In the genomic region with DNA sequence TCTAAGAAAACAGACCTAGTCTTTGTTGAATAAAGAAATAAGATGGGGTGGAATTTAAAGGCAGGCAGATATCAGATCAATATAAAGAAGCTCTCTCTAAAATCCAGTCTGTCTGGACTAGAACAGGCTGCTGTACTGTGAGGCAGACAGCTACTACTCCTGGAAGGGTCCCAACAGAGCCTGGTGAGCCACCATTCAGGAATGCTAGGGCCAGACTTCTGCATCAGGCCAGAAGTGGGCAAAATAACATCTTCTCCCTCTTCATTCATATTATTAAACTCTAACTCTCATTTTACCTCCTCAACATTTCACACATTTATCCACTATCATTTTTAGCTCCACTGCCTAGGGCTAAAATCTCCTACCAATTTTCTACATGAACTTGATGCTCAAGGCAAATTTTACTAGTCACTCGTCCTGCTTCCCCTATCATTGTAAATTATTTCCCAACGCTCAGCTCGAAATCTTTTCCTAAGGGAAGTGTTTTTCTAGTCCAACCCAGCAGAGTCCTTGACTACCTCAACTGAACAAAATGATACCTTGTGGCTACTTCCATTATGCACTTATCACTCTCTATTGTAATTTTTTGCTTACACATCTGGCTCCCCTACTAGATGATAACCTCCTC, we compare ENCODE assay signal across 12 cellular contexts. TPM values are rescaled to one million over a fixed set of nuclear protein-coding genes. Genes with fewer than 3 reads are reported as not detected.
A peak's percentile ranks its signal among the peaks of the same experiment; 100 is the strongest.
DNase-seq lines count a peak whose midpoint lies in the region; ATAC-seq, FAIRE-seq and TF ChIP-seq lines count a peak whose summit lies in the region.
"Had no signal": no experiment of that assay in that cellular context is flagged by ENCODE, and none has a peak within 500 bp of the region (broad histone marks: within the 10 kb centered on the region; RNA-seq: fewer than 3 reads in every experiment).

No MANE protein-coding gene starts in this region.

- intact Hi-C loops in endothelial cell of umbilical vein (cut with micrococcal nuclease) = no loop called here

- H2BK15ac ChIP-seq in mesenchymal stem cell (ENCODE audit: low read depth, poor library complexity, severe bottlenecking) = no peak overlapping the region

- H3K9me3 ChIP-seq in endothelial cell of umbilical vein (replicated peaks; ENCODE audit: control insufficient read depth, insufficient read depth, low read length) (no peaks in the 10 kb centered on the region), mesenchymal stem cell (ENCODE audit: control insufficient read depth, low read length) (no peaks in the 10 kb centered on the region)

- dilution Hi-C loops in endothelial cell of umbilical vein (cut with MboI; ENCODE audit: extremely low pct_ligation_motif_present, low sequenced_read_pairs) = no loop called here

- TF ChIP-seq POLR2A in endothelial cell of umbilical vein (IDR thresholded peaks at IDR 0.05; ENCODE audit: low read depth, low read length) = no peak

- H3K27me3 ChIP-seq in endothelial cell of umbilical vein (ENCODE audit: control insufficient read depth in 2 of 2, insufficient read depth in 2 of 2, low read length in 2 of 2) (no peaks in the 10 kb centered on the region), mesenchymal stem cell (ENCODE audit: control insufficient read depth in 1 of 2, insufficient read depth in 1 of 2, low read length in 2 of 2) (no peaks in the 10 kb centered on the region)

- H3K4me3 ChIP-seq in endothelial cell of umbilical vein (replicated peaks in 1 of 3; ENCODE audit: insufficient read depth in 1 of 3, low read depth in 1 of 3, low read length in 3 of 3) (no peak overlapping the region), mesenchymal stem cell (ENCODE audit: insufficient read depth in 1 of 2, low read depth in 1 of 2, low read length in 2 of 2) (no peak overlapping the region)

- no peak overlapping the region for H3K14ac ChIP-seq in mesenchymal stem cell (ENCODE audit: low read length in 2 of 2)

- no peak overlapping the region for H2AFZ ChIP-seq in endothelial cell of umbilical vein (ENCODE audit: low read depth, low read length)
- H2AFZ ChIP-seq in mesenchymal stem cell (ENCODE audit: low read depth, low read length) = no peak overlapping the region

- H3K9ac ChIP-seq in endothelial cell of umbilical vein (replicated peaks; ENCODE audit: extremely low read depth, insufficient read depth, low read length) = no peak overlapping the region
- peak overlapping the region; percentile 35 for H3K9ac ChIP-seq in mesenchymal stem cell (ENCODE audit: low read length)

- CTCF ChIA-PET in endothelial cell of umbilical vein (lab: Charles Lee) = interaction anchor here (0.8 to 1.8 kb wide), 7 partner anchors 13 to 55 kb away, joined by 3 to 6 read pairs (median 3); no protein-coding TSS in a partner anchor

- no peaks in the 10 kb centered on the region for H3K79me1 ChIP-seq in mesenchymal stem cell (replicated peaks; ENCODE audit: low read length, poor library complexity, severe bottlenecking)

- no peaks in the 10 kb centered on the region for H4K20me1 ChIP-seq in endothelial cell of umbilical vein (replicated peaks; ENCODE audit: control insufficient read depth, extremely low read depth, insufficient read depth, low read length)

- in situ Hi-C loops in ACHN (cut with HindIII; ENCODE audit: low pct_ligation_motif_present, low pct_unique_long_range_greater_than_20kb, low sequenced_read_pairs) = no loop called here

- no peak for TF ChIP-seq CTCF in endothelial cell of umbilical vein (IDR thresholded peaks at IDR 0.05; ENCODE audit: extremely low read depth in 1 of 2, insufficient read depth in 1 of 2, low read depth in 1 of 2, low read length in 2 of 2)

- no peaks in the 10 kb centered on the region for H3K9me1 ChIP-seq in endothelial cell of umbilical vein (replicated peaks; ENCODE audit: control insufficient read depth, extremely low read depth, insufficient read depth, low read length)

- no peak overlapping the region for H3K27ac ChIP-seq in endothelial cell of umbilical vein (ENCODE audit: insufficient read depth, low read depth, low read length)
- peak overlapping the region; percentile 91 for H3K27ac ChIP-seq in mesenchymal stem cell (ENCODE audit: low read length, poor library complexity, severe bottlenecking)

- H4K8ac ChIP-seq in mesenchymal stem cell (ENCODE audit: low read length) = no peak overlapping the region

- H2BK5ac ChIP-seq in mesenchymal stem cell (ENCODE audit: low read depth, low read length, poor library complexity, severe bottlenecking) = peak overlapping the region; percentile 31

- H3K36me3 ChIP-seq in endothelial cell of umbilical vein (ENCODE audit: control insufficient read depth in 2 of 2, extremely low read depth in 1 of 2, insufficient read depth in 2 of 2, low read length in 2 of 2) (no peaks in the 10 kb centered on the region), mesenchymal stem cell (ENCODE audit: control insufficient read depth in 1 of 2, insufficient read depth in 2 of 2, low read depth in 1 of 2, low read length in 2 of 2) (no peaks in the 10 kb centered on the region)

- H2AK5ac ChIP-seq in mesenchymal stem cell (ENCODE audit: low read length, severe bottlenecking) = peak overlapping the region; percentile 92

- H3K4me1 ChIP-seq in endothelial cell of umbilical vein (ENCODE audit: control insufficient read depth, extremely low read depth, insufficient read depth, low read length) (peaks cover 14% of the 10 kb centered on the region), mesenchymal stem cell (ENCODE audit: control insufficient read depth, insufficient read depth, low read depth, low read length) (peaks cover 7% of the 10 kb centered on the region)

- no peak overlapping the region for H2BK12ac ChIP-seq in mesenchymal stem cell (ENCODE audit: low read length in 2 of 2)

- no peak overlapping the region for H3K4ac ChIP-seq in mesenchymal stem cell (ENCODE audit: low read depth in 1 of 2, low read length in 2 of 2)

- peak overlapping the region; percentile 49 for H2BK120ac ChIP-seq in mesenchymal stem cell (ENCODE audit: low read depth, low read length)

- ATAC-seq in GM18502 (IDR thresholded peaks at IDR 0.05; ENCODE audit: poor library complexity, unreplicated experiment) = no peak
- ATAC-seq: activated naive CD4-positive, alpha-beta T cell treated with anti-CD3 and anti-CD28 coated beads, Interleukin-2, amount 50 U/mL, for 72 hours; WTC11 had no signal

- peak; percentile 72 for FAIRE-seq in endothelial cell of umbilical vein (lab: Jason Lieb, UNC)
- FAIRE-seq: frontal cortex had no signal

- 71% methylated on average over 3 of the region's 3 CpGs for WGBS in mesenchymal stem cell

- H3K23ac ChIP-seq in mesenchymal stem cell (ENCODE audit: low read length in 2 of 2) = no peak overlapping the region

- BruUV-seq in endothelial cell of umbilical vein (replicated peaks; lab: Mats Ljungman, UMichigan) = no TSS peak

- H4K91ac ChIP-seq in mesenchymal stem cell (ENCODE audit: low read length) = no peak overlapping the region

- no peaks in the 10 kb centered on the region for H3K79me2 ChIP-seq in endothelial cell of umbilical vein (ENCODE audit: control insufficient read depth, insufficient read depth, low read length)

- no peak overlapping the region for H3K18ac ChIP-seq in mesenchymal stem cell (ENCODE audit: low read depth in 1 of 2, low read length in 2 of 2)

- POLR2A ChIA-PET in endothelial cell of umbilical vein (lab: Charles Lee) = interaction anchor here (1.0 kb wide), 1 partner anchor 12 kb away, joined by 3 read pairs; no protein-coding TSS in a partner anchor

- H3K4me2 ChIP-seq in endothelial cell of umbilical vein (ENCODE audit: insufficient read depth, low read length) (peak overlapping the region; percentile 33), mesenchymal stem cell (ENCODE audit: low read length, poor library complexity, severe bottlenecking) (no peak overlapping the region)

- DNase-seq in ACHN = peak; percentile 91
- DNase-seq in NCI-H226 = peak; percentile 87
- peak; percentile 75 for DNase-seq in endothelial cell of umbilical vein (ENCODE audit: low read depth, low spot score)
- DNase-seq in mesenchymal stem cell = peak; percentile 84
- no peak for DNase-seq in NCI-H1048 (lab: John Stamatoyannopoulos, UW)
- no peak for DNase-seq in middle frontal gyrus (ENCODE audit: extremely low spot score, low spot score)
- DNase-seq in anterior cingulate cortex (lab: John Stamatoyannopoulos, UW) = no peak
- DNase-seq: naive B cell had no signal

TF ChIP-seq in endothelial cell of umbilical vein, 7 proteins besides CTCF, POLR2A, EP300 and RAD21:
- TF ChIP-seq FOS (IDR thresholded peaks at IDR 0.05; ENCODE audit: borderline replicate concordance, insufficient read depth, low read length) (peak; percentile 42), JUN (IDR thresholded peaks at IDR 0.05; ENCODE audit: borderline replicate concordance, insufficient read depth, insufficient read length, low read depth) (no peak)

RNA-seq across cellular contexts. Expression of a gene that starts 45.2 kb away (rescaled TPM):
- total RNA-seq in endothelial cell of umbilical vein = 181 and 183 TPM in 2 replicates
- polyA plus RNA-seq in endothelial cell of umbilical vein = 36.1 and 49.0 TPM in 2 replicates
- polyA plus RNA-seq in endothelial cell of umbilical vein (2011; cell fraction: cytosol; rRNA removed) = 24.0 and 30.2 TPM in 2 replicates
- 222 and 298 TPM in 2 replicates for polyA plus RNA-seq in endothelial cell of umbilical vein (2011; cell fraction: nucleus; rRNA removed)
- polyA plus RNA-seq in endothelial cell of umbilical vein (2012) = 138 and 142 TPM in 2 replicates
- polyA minus RNA-seq in endothelial cell of umbilical vein = 351 and 395 TPM in 2 replicates
- 22.2 TPM for polyA minus RNA-seq in endothelial cell of umbilical vein (2011; cell fraction: cytosol; rRNA and poly(A)+ RNA removed)
- polyA minus RNA-seq in endothelial cell of umbilical vein (2011; cell fraction: nucleus; rRNA and poly(A)+ RNA removed) = 496 and 601 TPM in 2 replicates
- polyA plus RNA-seq in mesenchymal stem cell (2013, experiment 1 of 2) = 33.6 TPM
- 34.7 TPM for polyA plus RNA-seq in mesenchymal stem cell (2013, experiment 2 of 2)

Comparison
In these comparisons a context has a peak if more than half of its experiments do, and no peak if none do; other contexts are left out.
1. DNase-seq: peak in ACHN (single experiment), NCI-H226 (single experiment), endothelial cell of umbilical vein (single experiment) and mesenchymal stem cell (single experiment); none in NCI-H1048 (single experiment), middle frontal gyrus (single experiment) and anterior cingulate cortex (0 of 58).